Comparison of ENCODE assay signal across 18 cellular contexts in genomic region chr2:108614659-108615058, GRCh38.
DNase-seq lines count a peak whose midpoint lies in the region; ATAC-seq and TF ChIP-seq lines count a peak whose summit lies in the region.
"Had no signal": no experiment of that assay in that cellular context is flagged by ENCODE, and none has a peak within 500 bp of the region (broad histone marks: within the 10 kb centered on the region; RNA-seq: fewer than 3 reads in every experiment).

No MANE protein-coding gene starts in this region.

- H3K56ac ChIP-seq in H9 (ENCODE audit: insufficient read length, low read depth, low read length), result no peak overlapping the region

- no peak overlapping the region for H3K4me2 ChIP-seq in H9 (ENCODE audit: insufficient read depth, insufficient read length, low read length)
- H3K4me2 ChIP-seq: SK-N-SH had no signal

- H3K27ac ChIP-seq in CD4-positive, alpha-beta memory T cell (ENCODE audit: low read depth, low read length), result peak overlapping the region; percentile 68
- H3K27ac ChIP-seq in lower lobe of right lung (peak overlapping the region; percentile 89), RWPE1 (no peak overlapping the region), H9 (ENCODE audit: insufficient read length, low read depth, low read length) (no peak overlapping the region)
- H3K27ac ChIP-seq: ovary had no signal

- H2AFZ ChIP-seq in H9 (ENCODE audit: low read length), result no peak overlapping the region

- peaks cover 67 to 95% (median 83%) of the 10 kb centered on the region in 4 donors for H3K4me1 Mint-ChIP-seq in CD4-positive, alpha-beta memory T cell
- H3K4me1 Mint-ChIP-seq in IgD-negative memory B cell (peaks cover 39 to 61% (median 40%) of the 10 kb centered on the region in 3 donors), H9 (peaks cover 17% of the 10 kb centered on the region in 2 experiments)
- H3K4me1 Mint-ChIP-seq in activated T-helper 1 cell treated with anti-CD3 and anti-CD28 coated beads, Interleukin-12 subunit alpha, Interleukin-12 subunit beta, Interleukin-2, Interleukin-4 antibody, amounts not matched to agents 30 ng/mL and 10 ng/mL and 1 ng/mL, durations not matched to agents 14 hours and 24 hours and 36 hours (ENCODE audit: low read depth), result peaks cover 93% of the 10 kb centered on the region

- peaks cover 97% of the 10 kb centered on the region for H3K4me1 ChIP-seq in CD4-positive, alpha-beta memory T cell (ENCODE audit: insufficient read depth, low read length)
- H3K4me1 ChIP-seq in lower lobe of right lung, result peaks cover 82% of the 10 kb centered on the region
- H3K4me1 ChIP-seq in H9 (ENCODE audit: insufficient read depth, low read length), result no peaks in the 10 kb centered on the region; the same call in 1 of the 2 replicates

- POLR2A ChIA-PET in CD4-positive, alpha-beta memory T cell (lab: Charles Lee; ENCODE audit: partially characterized antibody), result interaction anchor here (1.0 to 18.0 kb wide), 3 partner anchors 18 to 166 kb away, joined by 3 to 704 read pairs (median 3); partner anchors contain the start of gene GCC2
- POLR2A ChIA-PET in RWPE1 (lab: Yijun Ruan, JAX; ENCODE audit: low non-redundant PET), result no interaction called here

- CTCF ChIA-PET in CD4-positive, alpha-beta memory T cell (lab: Charles Lee; ENCODE audit: partially characterized antibody), result interaction anchor here (1.2 to 11.7 kb wide), 2 partner anchors 9 to 16 kb away, joined by 4 to 545 read pairs; no protein-coding TSS in a partner anchor
- CTCF ChIA-PET in RWPE1 (lab: Yijun Ruan, JAX), result no interaction called here

- H3K9me3 Mint-ChIP-seq in CD4-positive, alpha-beta memory T cell, result no peaks in the 10 kb centered on the region
- H3K9me3 Mint-ChIP-seq in IgD-negative memory B cell, result no peaks in the 10 kb centered on the region
- H3K9me3 Mint-ChIP-seq in activated T-helper 1 cell treated with anti-CD3 and anti-CD28 coated beads, Interleukin-12 subunit alpha, Interleukin-12 subunit beta, Interleukin-2, Interleukin-4 antibody, amounts not matched to agents 30 ng/mL and 10 ng/mL and 1 ng/mL, durations not matched to agents 14 hours and 24 hours and 36 hours, result no peaks in the 10 kb centered on the region
- no peaks in the 10 kb centered on the region for H3K9me3 Mint-ChIP-seq in H9
- H3K9me3 Mint-ChIP-seq: stimulated activated naive B cell treated with anti-CD40 and anti-IgM and Interleukin-4, amounts not matched to agents 10 μg/mL and 1 μg/mL and 100 μg/mL, for 72 hours had no signal

- H3K27me3 ChIP-seq in CD4-positive, alpha-beta memory T cell (ENCODE audit: insufficient read depth, low read length), result no peaks in the 10 kb centered on the region
- H3K27me3 ChIP-seq in lower lobe of right lung (ENCODE audit: low read depth) (no peaks in the 10 kb centered on the region), H9 (ENCODE audit: insufficient read depth, low read length) (no peaks in the 10 kb centered on the region)
- H3K27me3 ChIP-seq: ovary had no signal

- H3K36me3 Mint-ChIP-seq in CD4-positive, alpha-beta memory T cell, result peaks cover 0 to 3% of the 10 kb centered on the region in 2 donors
- H3K36me3 Mint-ChIP-seq in IgD-negative memory B cell, result no peaks in the 10 kb centered on the region
- peaks cover 12% of the 10 kb centered on the region for H3K36me3 Mint-ChIP-seq in activated T-helper 1 cell treated with anti-CD3 and anti-CD28 coated beads, Interleukin-12 subunit alpha, Interleukin-12 subunit beta, Interleukin-2, Interleukin-4 antibody, amounts not matched to agents 30 ng/mL and 10 ng/mL and 1 ng/mL, durations not matched to agents 14 hours and 24 hours and 36 hours (ENCODE audit: low read depth)
- H3K36me3 Mint-ChIP-seq in H9 (ENCODE audit: insufficient read depth in 1 of 3, low read depth in 3 of 3), result no peaks in the 10 kb centered on the region

- H3K4me3 Mint-ChIP-seq in CD4-positive, alpha-beta memory T cell, result peak overlapping the region; percentile 47 to 83 (median 77)
- H3K4me3 Mint-ChIP-seq in IgD-negative memory B cell, result no peak overlapping the region
- H3K4me3 Mint-ChIP-seq in activated T-helper 1 cell treated with anti-CD3 and anti-CD28 coated beads, Interleukin-12 subunit alpha, Interleukin-12 subunit beta, Interleukin-2, Interleukin-4 antibody, amounts not matched to agents 30 ng/mL and 10 ng/mL and 1 ng/mL, durations not matched to agents 14 hours and 24 hours and 36 hours, result no peak overlapping the region
- no peak overlapping the region for H3K4me3 Mint-ChIP-seq in H9
- H3K4me3 Mint-ChIP-seq: stimulated activated naive B cell treated with anti-CD40 and anti-IgM and Interleukin-4, amounts not matched to agents 10 μg/mL and 1 μg/mL and 100 μg/mL, for 72 hours had no signal

- no peak for DNase-seq in CD4-positive, alpha-beta memory T cell
- no peak for DNase-seq in activated T-helper 1 cell treated with anti-CD3 and anti-CD28 coated beads, Interleukin-12 subunit alpha, Interleukin-12 subunit beta, Interleukin-2, Interleukin-4 antibody, amounts not matched to agents 30 ng/mL and 10 ng/mL and 1 ng/mL, durations not matched to agents 14 hours and 24 hours and 36 hours (ENCODE audit: low spot score)
- no peak for DNase-seq in lower lobe of right lung
- no peak for DNase-seq in RWPE1 (ENCODE audit: low spot score)
- DNase-seq in NCI-H1436 treated with DMSO at 0.1 percent for 48 hours (lab: John Stamatoyannopoulos, UW), result no peak
- DNase-seq in H9, result no peak
- DNase-seq: activated CD4-positive, alpha-beta T cell treated with anti-CD3 and anti-CD28 coated beads, Interleukin-2, amount 50 U/mL, for 48 hours; amygdala; Caco-2; central memory CD4-positive, alpha-beta T cell; IMR-90; NCI-H187; NCI-H226; ovary; SK-N-SH; stimulated activated naive B cell treated with anti-CD40 and anti-IgM and Interleukin-4, amounts not matched to agents 10 μg/mL and 1 μg/mL and 100 μg/mL, for 72 hours had no signal

- H3K23me2 ChIP-seq in H9 (ENCODE audit: insufficient read length, low read depth, low read length, poor library complexity, severe bottlenecking), result no peaks in the 10 kb centered on the region

- H3K36me3 ChIP-seq in CD4-positive, alpha-beta memory T cell (ENCODE audit: insufficient read depth, low read length), result no peaks in the 10 kb centered on the region
- H3K36me3 ChIP-seq in lower lobe of right lung, result no peaks in the 10 kb centered on the region
- H3K36me3 ChIP-seq: ovary had no signal

- no peaks in the 10 kb centered on the region; the same call in 1 of the 2 replicates for H3K79me2 ChIP-seq in H9 (ENCODE audit: insufficient read depth, low read length)

- H2AK5ac ChIP-seq in H9 (ENCODE audit: insufficient read length, low read length), result no peak overlapping the region

- no peak overlapping the region for H3K4ac ChIP-seq in H9 (ENCODE audit: low read depth, low read length)

- H2BK120ac ChIP-seq in H9 (ENCODE audit: low read depth, low read length, poor library complexity, severe bottlenecking), result no peak overlapping the region

- H3K79me1 ChIP-seq in H9 (ENCODE audit: insufficient read depth, low read depth, low read length, poor library complexity, severe bottlenecking), result no peaks in the 10 kb centered on the region

- H4K8ac ChIP-seq in H9 (replicated peaks; ENCODE audit: insufficient read length, low read depth, low read length), result no peak overlapping the region

- H3K9ac ChIP-seq in H9 (ENCODE audit: extremely low read depth, insufficient read length, low read length), result no peak overlapping the region
- H3K9ac ChIP-seq: SK-N-SH had no signal

- no CpG with 5 or more reads among the region's 4 CpGs for WGBS in H9 (ENCODE audit: extremely low coverage, insufficient read length, low lambda C conversion rate)

- TF ChIP-seq CTCF in lower lobe of right lung (IDR thresholded peaks at IDR 0.05), result no peak
- no peak for TF ChIP-seq CTCF in RWPE1 (conservative IDR thresholded peaks at IDR 0.05; ENCODE audit: low read depth)
- TF ChIP-seq CTCF in H9 (conservative IDR thresholded peaks at IDR 0.05), result no peak

- H4K91ac ChIP-seq in H9 (ENCODE audit: insufficient read length, low read depth, low read length), result no peak overlapping the region

- H2BK15ac ChIP-seq in H9 (ENCODE audit: low read depth, low read length), result no peak overlapping the region

- no peak overlapping the region for H3K23ac ChIP-seq in H9 (ENCODE audit: insufficient read length, low read depth, low read length)

- H3K14ac ChIP-seq in H9 (ENCODE audit: insufficient read depth, low read length), result no peak overlapping the region

- H3K4me3 ChIP-seq in CD4-positive, alpha-beta memory T cell (ENCODE audit: low read length in 2 of 2), result peak overlapping the region in 1 of 2 donors; percentile 14
- no peak overlapping the region for H3K4me3 ChIP-seq in lower lobe of right lung
- H3K4me3 ChIP-seq: ovary had no signal

- ATAC-seq in lower lobe of right lung, result no peak
- ATAC-seq: sciatic nerve; stimulated activated naive B cell treated with anti-CD40 and anti-IgM and Interleukin-4, amounts not matched to agents 10 μg/mL and 1 μg/mL and 100 μg/mL, for 72 hours had no signal

- peak overlapping the region; percentile 89 to 98 (median 91) for H3K27ac Mint-ChIP-seq in CD4-positive, alpha-beta memory T cell
- peak overlapping the region; percentile 43 to 91 (median 71) for H3K27ac Mint-ChIP-seq in IgD-negative memory B cell
- H3K27ac Mint-ChIP-seq in activated T-helper 1 cell treated with anti-CD3 and anti-CD28 coated beads, Interleukin-12 subunit alpha, Interleukin-12 subunit beta, Interleukin-2, Interleukin-4 antibody, amounts not matched to agents 30 ng/mL and 10 ng/mL and 1 ng/mL, durations not matched to agents 14 hours and 24 hours and 36 hours, result peak overlapping the region; percentile 36
- no peak overlapping the region for H3K27ac Mint-ChIP-seq in H9

- H4K20me1 ChIP-seq in H9 (ENCODE audit: control insufficient read depth, insufficient read depth, insufficient read length), result no peaks in the 10 kb centered on the region

- H2BK20ac ChIP-seq in H9 (ENCODE audit: low read depth, low read length, poor library complexity, severe bottlenecking), result no peak overlapping the region

- H4K5ac ChIP-seq in H9 (ENCODE audit: insufficient read length, low read depth, low read length), result no peak overlapping the region

- no peak overlapping the region for H2BK5ac ChIP-seq in H9 (ENCODE audit: insufficient read length, low read length)

- intact Hi-C loops in CD4-positive, alpha-beta memory T cell (cut with micrococcal nuclease), result no loop called here
- intact Hi-C loops in activated T-helper 1 cell treated with anti-CD3 and anti-CD28 coated beads, Interleukin-12 subunit alpha, Interleukin-12 subunit beta, Interleukin-2, Interleukin-4 antibody, amounts not matched to agents 30 ng/mL and 10 ng/mL and 1 ng/mL, durations not matched to agents 14 hours and 24 hours and 36 hours (cut with micrococcal nuclease), result no loop called here
- intact Hi-C loops in lower lobe of right lung (cut with DNase I), result no loop called here

- H2BK12ac ChIP-seq in H9 (ENCODE audit: insufficient read length, low read depth, low read length), result no peak overlapping the region

- no peak overlapping the region for H3T11ph ChIP-seq in H9 (ENCODE audit: low read length)

- no peak overlapping the region for H3K18ac ChIP-seq in H9 (ENCODE audit: insufficient read length, low read depth, low read length)

- no peaks in the 10 kb centered on the region for H3K9me3 ChIP-seq in CD4-positive, alpha-beta memory T cell (ENCODE audit: control insufficient read depth in 1 of 2, low read length in 2 of 2)
- H3K9me3 ChIP-seq in lower lobe of right lung (no peaks in the 10 kb centered on the region), H9 (ENCODE audit: control insufficient read depth, low read depth, low read length) (no peaks in the 10 kb centered on the region)
- H3K9me3 ChIP-seq: Caco-2, ovary, SK-N-SH had no signal

- H3K27me3 Mint-ChIP-seq in CD4-positive, alpha-beta memory T cell, result no peaks in the 10 kb centered on the region
- H3K27me3 Mint-ChIP-seq in IgD-negative memory B cell (peaks cover 3% of the 10 kb centered on the region), H9 (ENCODE audit: low read depth) (no peaks in the 10 kb centered on the region)
- no peaks in the 10 kb centered on the region for H3K27me3 Mint-ChIP-seq in activated T-helper 1 cell treated with anti-CD3 and anti-CD28 coated beads, Interleukin-12 subunit alpha, Interleukin-12 subunit beta, Interleukin-2, Interleukin-4 antibody, amounts not matched to agents 30 ng/mL and 10 ng/mL and 1 ng/mL, durations not matched to agents 14 hours and 24 hours and 36 hours (ENCODE audit: insufficient read depth)
- H3K27me3 Mint-ChIP-seq: stimulated activated naive B cell treated with anti-CD40 and anti-IgM and Interleukin-4, amounts not matched to agents 10 μg/mL and 1 μg/mL and 100 μg/mL, for 72 hours had no signal

Comparison
In these comparisons a context has a peak if more than half of its experiments do, and no peak if none do; other contexts are left out.
1. H3K27ac ChIP-seq: peak in CD4-positive, alpha-beta memory T cell (single experiment) and lower lobe of right lung (single experiment); none in RWPE1 (single experiment) and H9 (single experiment).
2. H3K27ac Mint-ChIP-seq: peak in CD4-positive, alpha-beta memory T cell (7 of 7), IgD-negative memory B cell (3 of 3) and activated T-helper 1 cell treated with anti-CD3 and anti-CD28 coated beads, Interleukin-12 subunit alpha, Interleukin-12 subunit beta, Interleukin-2, Interleukin-4 antibody, amounts not matched to agents 30 ng/mL and 10 ng/mL and 1 ng/mL, durations not matched to agents 14 hours and 24 hours and 36 hours (single experiment); none in H9 (0 of 3).
3. H3K4me3 Mint-ChIP-seq: peak in CD4-positive, alpha-beta memory T cell (8 of 8); none in IgD-negative memory B cell (0 of 4), activated T-helper 1 cell treated with anti-CD3 and anti-CD28 coated beads, Interleukin-12 subunit alpha, Interleukin-12 subunit beta, Interleukin-2, Interleukin-4 antibody, amounts not matched to agents 30 ng/mL and 10 ng/mL and 1 ng/mL, durations not matched to agents 14 hours and 24 hours and 36 hours (single experiment) and H9 (0 of 2).